ENCODE assay signal across 20 cellular contexts in genomic region chr19:15495151-15495550, GRCh38. TPM values are rescaled to one million over a fixed set of nuclear protein-coding genes. Genes with fewer than 3 reads are reported as not detected.
A peak's percentile ranks its signal among the peaks of the same experiment; 100 is the strongest.
DNase-seq lines count a peak whose midpoint lies in the region; ATAC-seq and TF ChIP-seq lines count a peak whose summit lies in the region.
"Had no signal": no experiment of that assay in that cellular context is flagged by ENCODE, and none has a peak within 500 bp of the region (broad histone marks: within the 10 kb centered on the region; RNA-seq: fewer than 3 reads in every experiment).

No MANE protein-coding gene starts in this region.

- no peak for TF ChIP-seq POLR2A in prostate gland (IDR thresholded peaks at IDR 0.05)

- WGBS in prostate gland: 32% methylated on average over 1 of the region's 1 CpG

- peak overlapping the region; percentile 12; the same call in 1 of the 2 replicates for H3K27ac ChIP-seq in 22Rv1
- H3K27ac ChIP-seq in prostate gland: peak overlapping the region; percentile 49 to 81

- no peak overlapping the region for H3K4me3 ChIP-seq in prostate gland
- H3K4me3 ChIP-seq: HAP-1 had no signal

- ATAC-seq in Right ventricle myocardium inferior: no peak

- intact Hi-C loops in cardiac septum (cut with DNase I): no loop called here
- intact Hi-C loops in Right ventricle myocardium inferior (cut with DNase I): no loop called here
- intact Hi-C loops in prostate gland (cut with DNase I): no loop called here

- TF ChIP-seq CTCF in 22Rv1 (IDR thresholded peaks at IDR 0.05): no peak
- no peak for TF ChIP-seq CTCF in prostate gland (IDR thresholded peaks at IDR 0.05)

- H3K36me3 ChIP-seq in prostate gland: no peaks in the 10 kb centered on the region
- H3K36me3 ChIP-seq: HAP-1 had no signal

- no peaks in the 10 kb centered on the region for H3K27me3 ChIP-seq in prostate gland (replicated peaks; ENCODE audit: insufficient read depth)

- H3K9me3 ChIP-seq in prostate gland: no peaks in the 10 kb centered on the region
- H3K9me3 ChIP-seq: HAP-1 had no signal

- DNase-seq in cardiac septum (ENCODE audit: low spot score): peak; percentile 0
- DNase-seq in Right ventricle myocardium inferior (ENCODE audit: missing footprints): no peak
- DNase-seq in LHCN-M2 (ENCODE audit: low read depth): peak; percentile 5
- DNase-seq in prostate gland (ENCODE audit: low spot score): peak; percentile 74
- DNase-seq in DMS53 (lab: John Stamatoyannopoulos, UW): no peak
- no peak for DNase-seq in cortex of kidney (lab: John Stamatoyannopoulos, UW)
- DNase-seq in C1 segment of cervical spinal cord (lab: John Stamatoyannopoulos, UW): no peak
- DNase-seq: CD4-positive, alpha-beta T cell; CD8-positive, alpha-beta memory T cell; DMS 273 treated with DMSO at 0.1 percent for 48 hours; DMS79 treated with DMSO at 0.1 percent for 48 hours; GF-D8; GOT3; HFFc6 had no signal

- no peaks in the 10 kb centered on the region for H3K4me1 ChIP-seq in prostate gland (replicated peaks)
- H3K4me1 ChIP-seq: HAP-1 had no signal

RNA-seq across cellular contexts. Expression of gene CYP4F22, which starts 13.2 kb away (rescaled TPM):
- not detected for total RNA-seq in cardiac septum
- total RNA-seq in Right ventricle myocardium inferior: not detected
- not detected in 2 replicates for total RNA-seq in LHCN-M2 (2014; rRNA removed)
- not detected for polyA plus RNA-seq in LHCN-M2 (2012)
- 10 to 100 TPM; 28.9 to 48.1 TPM for total RNA-seq in prostate gland
- total RNA-seq: A172, HFFc6 had no signal
- polyA plus RNA-seq: BJ had no signal

RNA-seq across cellular contexts. Expression of gene PGLYRP2, which starts 15.8 kb away (rescaled TPM):
- total RNA-seq in cardiac septum (not detected), Right ventricle myocardium inferior (not detected), LHCN-M2 (2014; rRNA removed) (not detected in 2 replicates), prostate gland (10 to 100 TPM in 1 of 2 donors, 1 to 10 TPM in 1; 9.2 to 31.9 TPM)
- polyA plus RNA-seq in LHCN-M2 (2012): not detected
- total RNA-seq: A172; CD4-positive, alpha-beta T cell; G401; HFFc6 had no signal
- polyA plus RNA-seq: BJ had no signal

RNA-seq across cellular contexts. Expression of gene RASAL3, which starts 30.8 kb away (rescaled TPM):
- total RNA-seq in cardiac septum (1.7 TPM), Right ventricle myocardium inferior (2.3 TPM), LHCN-M2 (2014; rRNA removed) (0.06 TPM in 1 of 2 replicates, not detected in the other), prostate gland (1 to 10 TPM; 2.8 to 4.3 TPM)
- polyA plus RNA-seq in LHCN-M2 (2012): not detected
- total RNA-seq: A172, Daoy, G401, HFFc6 had no signal
- polyA plus RNA-seq: BJ had no signal

RNA-seq across cellular contexts. Expression of gene WIZ, which starts 45.4 kb away (rescaled TPM):
- total RNA-seq in cardiac septum (21.6 TPM), Right ventricle myocardium inferior (31.3 TPM), LHCN-M2 (2014; rRNA removed) (21.5 and 25.9 TPM in 2 replicates), prostate gland (10 to 100 TPM; 55.9 to 93.3 TPM)
- 28.0 TPM for polyA plus RNA-seq in LHCN-M2 (2012)

Comparison
In these comparisons a context has a peak if more than half of its experiments do, and no peak if none do; other contexts are left out.
1. DNase-seq: peak in cardiac septum (single experiment), LHCN-M2 (single experiment) and prostate gland (single experiment); none in Right ventricle myocardium inferior (single experiment), DMS53 (single experiment), cortex of kidney (single experiment) and C1 segment of cervical spinal cord (0 of 14).
2. RNA of gene CYP4F22, which starts 13.2 kb away (total RNA-seq): 28.9 to 48.1 TPM in prostate gland; not detected in Right ventricle myocardium inferior (single experiment), not detected in cardiac septum (single experiment) and not detected in LHCN-M2; every median in the first group is over 10 times any median in the second.